In the genomic region with DNA sequence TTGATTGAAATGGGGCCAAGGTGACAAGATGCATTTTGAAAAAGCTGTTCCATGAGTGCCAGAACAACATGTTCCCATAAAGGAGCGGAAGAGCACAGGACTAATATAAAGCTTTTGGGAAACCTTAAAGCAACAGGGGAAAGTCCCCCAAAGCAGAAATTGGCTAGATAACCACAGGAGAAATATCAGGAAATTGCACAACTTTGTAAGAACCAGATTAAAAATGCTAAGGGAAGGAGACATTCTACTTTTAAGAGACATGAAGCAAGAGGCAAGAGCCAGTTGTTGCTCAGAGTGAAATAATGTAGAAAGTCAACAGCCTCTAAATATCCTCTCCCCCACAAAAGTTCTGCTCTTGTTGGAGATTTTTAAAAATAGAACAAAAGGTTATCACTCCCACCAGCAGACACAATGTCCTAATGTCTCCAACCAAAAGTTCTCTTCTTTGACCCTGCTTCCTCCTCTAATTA, we compare ENCODE assay signal across 11 cellular contexts.
A peak's percentile ranks its signal among the peaks of the same experiment; 100 is the strongest.
DNase-seq lines count a peak whose midpoint lies in the region; ATAC-seq and TF ChIP-seq lines count a peak whose summit lies in the region.
"Had no signal": no experiment of that assay in that cellular context is flagged by ENCODE, and none has a peak within 500 bp of the region (broad histone marks: within the 10 kb centered on the region; RNA-seq: fewer than 3 reads in every experiment).

No MANE protein-coding gene starts in this region.

- peaks cover 5 to 9% of the 10 kb centered on the region in 2 donors for H3K9me3 Mint-ChIP-seq in activated T-cell treated with anti-CD3 and anti-CD28 coated beads, Interleukin-2, amount 50 U/mL, for 72 hours

- no peak overlapping the region for H3K27ac Mint-ChIP-seq in activated T-cell treated with anti-CD3 and anti-CD28 coated beads, Interleukin-2, amount 50 U/mL, for 72 hours

- peaks cover 11% of the 10 kb centered on the region for H3K27me3 Mint-ChIP-seq in activated T-cell treated with anti-CD3 and anti-CD28 coated beads, Interleukin-2, amount 50 U/mL, for 72 hours (ENCODE audit: low read depth)

- H3K4me1 Mint-ChIP-seq in activated T-cell treated with anti-CD3 and anti-CD28 coated beads, Interleukin-2, amount 50 U/mL, for 72 hours (ENCODE audit: low read depth), result no peaks in the 10 kb centered on the region

- peaks cover 0 to 3% of the 10 kb centered on the region in 2 donors for H3K36me3 Mint-ChIP-seq in activated T-cell treated with anti-CD3 and anti-CD28 coated beads, Interleukin-2, amount 50 U/mL, for 72 hours (ENCODE audit: insufficient read depth in 2 of 2)

- no peaks in the 10 kb centered on the region for H3K9me3 ChIP-seq in breast epithelium
- no peaks in the 10 kb centered on the region for H3K9me3 ChIP-seq in right lobe of liver
- no peaks in the 10 kb centered on the region for H3K9me3 ChIP-seq in upper lobe of right lung
- H3K9me3 ChIP-seq: mucosa of descending colon, SJCRH30 had no signal

- TF ChIP-seq POLR2A in breast epithelium (IDR thresholded peaks at IDR 0.05) (no peak), right lobe of liver (IDR thresholded peaks at IDR 0.05) (no peak)

- intact Hi-C loops in breast epithelium (cut with DNase I; ENCODE audit: low total_unique reads) (no loop called here), right lobe of liver (cut with DNase I) (no loop called here), upper lobe of right lung (cut with DNase I) (no loop called here)

- H3K4me3 Mint-ChIP-seq in activated T-cell treated with anti-CD3 and anti-CD28 coated beads, Interleukin-2, amount 50 U/mL, for 72 hours, result no peak overlapping the region

- DNase-seq in MV-4-11 (lab: John Stamatoyannopoulos, UW) (peak; percentile 86), breast epithelium (ENCODE audit: low spot score in 2 of 2) (no peak), right lobe of liver (no peak), upper lobe of right lung (no peak), anterior cingulate cortex (lab: John Stamatoyannopoulos, UW) (no peak), NCI-H82 treated with DMSO at 0.1 percent for 48 hours (lab: John Stamatoyannopoulos, UW; ENCODE audit: unreplicated experiment) (no peak)
- no peak for DNase-seq in activated T-cell treated with anti-CD3 and anti-CD28 coated beads, Interleukin-2, amount 50 U/mL, for 72 hours
- DNase-seq: hippocampal formation, mucosa of descending colon, SJCRH30 had no signal

- H3K27ac ChIP-seq in breast epithelium (peak overlapping the region; percentile 58 to 75), right lobe of liver (no peak overlapping the region), upper lobe of right lung (peak overlapping the region; percentile 70)
- H3K27ac ChIP-seq: SJCRH30 had no signal

- H3K4me3 ChIP-seq in breast epithelium, result no peak overlapping the region
- H3K4me3 ChIP-seq in right lobe of liver, result no peak overlapping the region
- no peak overlapping the region for H3K4me3 ChIP-seq in upper lobe of right lung
- H3K4me3 ChIP-seq: mucosa of descending colon, SJCRH30 had no signal

- WGBS in right lobe of liver (ENCODE audit: insufficient coverage, low coverage, low lambda C conversion rate, missing lambda C conversion rate), result 13% methylated on average over 1 of the region's 1 CpG

- ATAC-seq in right lobe of liver, result peak in 3 of 4 donors; percentile 30 to 59 (median 57)
- peak; percentile 87 for ATAC-seq in upper lobe of right lung
- no peak for ATAC-seq in SK-N-SH treated with all-trans-retinoic acid at 6 μM for 48 hours
- ATAC-seq in activated T-cell treated with anti-CD3 and anti-CD28 coated beads, Interleukin-2, amount 50 U/mL, for 72 hours (replicated peaks in 1 of 2), result no peak
- ATAC-seq: mucosa of descending colon had no signal

- TF ChIP-seq CTCF in breast epithelium (IDR thresholded peaks at IDR 0.05), result no peak
- TF ChIP-seq CTCF in right lobe of liver (IDR thresholded peaks at IDR 0.05), result no peak
- no peak for TF ChIP-seq CTCF in upper lobe of right lung (IDR thresholded peaks at IDR 0.05)

- no peaks in the 10 kb centered on the region for H3K4me1 ChIP-seq in breast epithelium
- peaks cover 0 to 13% (median 0%) of the 10 kb centered on the region in 4 donors for H3K4me1 ChIP-seq in right lobe of liver
- peaks cover 7% of the 10 kb centered on the region for H3K4me1 ChIP-seq in upper lobe of right lung
- H3K4me1 ChIP-seq: SJCRH30 had no signal

- no peaks in the 10 kb centered on the region for H3K27me3 ChIP-seq in breast epithelium
- H3K27me3 ChIP-seq in right lobe of liver, result no peaks in the 10 kb centered on the region
- no peaks in the 10 kb centered on the region for H3K27me3 ChIP-seq in upper lobe of right lung
- H3K27me3 ChIP-seq: SJCRH30 had no signal

- H3K36me3 ChIP-seq in breast epithelium (no peaks in the 10 kb centered on the region), right lobe of liver (no peaks in the 10 kb centered on the region), upper lobe of right lung (no peaks in the 10 kb centered on the region)
- H3K36me3 ChIP-seq: SJCRH30 had no signal

TF ChIP-seq in SK-N-SH treated with all-trans-retinoic acid at 6 μM for 48 hours, 23 proteins besides CTCF, POLR2A, EP300 and RAD21 (continues in another document):
- TF ChIP-seq ARNTL (CRISPR knock-in tag; IDR thresholded peaks at IDR 0.05; ENCODE audit: borderline replicate concordance, low read depth), result no peak
- no peak for TF ChIP-seq SNAI2 (CRISPR knock-in tag; IDR thresholded peaks at IDR 0.05)
- TF ChIP-seq, protein P1, sequence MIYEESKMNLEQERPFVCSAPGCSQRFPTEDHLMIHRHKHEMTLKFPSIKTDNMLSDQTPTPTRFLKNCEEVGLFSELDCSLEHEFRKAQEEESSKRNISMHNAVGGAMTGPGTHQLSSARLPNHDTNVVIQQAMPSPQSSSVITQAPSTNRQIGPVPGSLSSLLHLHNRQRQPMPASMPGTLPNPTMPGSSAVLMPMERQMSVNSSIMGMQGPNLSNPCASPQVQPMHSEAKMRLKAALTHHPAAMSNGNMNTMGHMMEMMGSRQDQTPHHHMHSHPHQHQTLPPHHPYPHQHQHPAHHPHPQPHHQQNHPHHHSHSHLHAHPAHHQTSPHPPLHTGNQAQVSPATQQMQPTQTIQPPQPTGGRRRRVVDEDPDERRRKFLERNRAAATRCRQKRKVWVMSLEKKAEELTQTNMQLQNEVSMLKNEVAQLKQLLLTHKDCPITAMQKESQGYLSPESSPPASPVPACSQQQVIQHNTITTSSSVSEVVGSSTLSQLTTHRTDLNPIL (CRISPR knock-in tag; IDR thresholded peaks at IDR 0.05; ENCODE audit: low read depth), result no peak
- TF ChIP-seq, protein P2, sequence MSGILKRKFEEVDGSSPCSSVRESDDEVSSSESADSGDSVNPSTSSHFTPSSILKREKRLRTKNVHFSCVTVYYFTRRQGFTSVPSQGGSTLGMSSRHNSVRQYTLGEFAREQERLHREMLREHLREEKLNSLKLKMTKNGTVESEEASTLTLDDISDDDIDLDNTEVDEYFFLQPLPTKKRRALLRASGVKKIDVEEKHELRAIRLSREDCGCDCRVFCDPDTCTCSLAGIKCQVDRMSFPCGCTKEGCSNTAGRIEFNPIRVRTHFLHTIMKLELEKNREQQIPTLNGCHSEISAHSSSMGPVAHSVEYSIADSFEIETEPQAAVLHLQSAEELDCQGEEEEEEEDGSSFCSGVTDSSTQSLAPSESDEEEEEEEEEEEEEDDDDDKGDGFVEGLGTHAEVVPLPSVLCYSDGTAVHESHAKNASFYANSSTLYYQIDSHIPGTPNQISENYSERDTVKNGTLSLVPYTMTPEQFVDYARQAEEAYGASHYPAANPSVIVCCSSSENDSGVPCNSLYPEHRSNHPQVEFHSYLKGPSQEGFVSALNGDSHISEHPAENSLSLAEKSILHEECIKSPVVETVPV (CRISPR knock-in tag; IDR thresholded peaks at IDR 0.05), result no peak
- TF ChIP-seq, protein P3, sequence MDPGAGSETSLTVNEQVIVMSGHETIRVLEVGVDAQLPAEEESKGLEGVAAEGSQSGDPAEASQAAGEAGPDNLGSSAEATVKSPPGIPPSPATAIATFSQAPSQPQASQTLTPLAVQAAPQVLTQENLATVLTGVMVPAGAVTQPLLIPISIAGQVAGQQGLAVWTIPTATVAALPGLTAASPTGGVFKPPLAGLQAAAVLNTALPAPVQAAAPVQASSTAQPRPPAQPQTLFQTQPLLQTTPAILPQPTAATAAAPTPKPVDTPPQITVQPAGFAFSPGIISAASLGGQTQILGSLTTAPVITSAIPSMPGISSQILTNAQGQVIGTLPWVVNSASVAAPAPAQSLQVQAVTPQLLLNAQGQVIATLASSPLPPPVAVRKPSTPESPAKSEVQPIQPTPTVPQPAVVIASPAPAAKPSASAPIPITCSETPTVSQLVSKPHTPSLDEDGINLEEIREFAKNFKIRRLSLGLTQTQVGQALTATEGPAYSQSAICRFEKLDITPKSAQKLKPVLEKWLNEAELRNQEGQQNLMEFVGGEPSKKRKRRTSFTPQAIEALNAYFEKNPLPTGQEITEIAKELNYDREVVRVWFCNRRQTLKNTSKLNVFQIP (CRISPR knock-in tag; IDR thresholded peaks at IDR 0.05; ENCODE audit: borderline replicate concordance, low read depth), result no peak
- TF ChIP-seq ZNF8 (CRISPR knock-in tag; IDR thresholded peaks at IDR 0.05), result no peak
- TF ChIP-seq CSDC2 (CRISPR knock-in tag; IDR thresholded peaks at IDR 0.05), result no peak
- TF ChIP-seq RARB (CRISPR knock-in tag; IDR thresholded peaks at IDR 0.05), result no peak
- no peak for TF ChIP-seq ESRRG (CRISPR knock-in tag; IDR thresholded peaks at IDR 0.05)
- no peak for TF ChIP-seq ZFP30 (CRISPR knock-in tag; IDR thresholded peaks at IDR 0.05)
- TF ChIP-seq PPARA (CRISPR knock-in tag; IDR thresholded peaks at IDR 0.05; ENCODE audit: borderline replicate concordance), result no peak
- no peak for TF ChIP-seq TOX (CRISPR knock-in tag; IDR thresholded peaks at IDR 0.05; ENCODE audit: borderline replicate concordance)
- no peak for TF ChIP-seq ISL1 (CRISPR knock-in tag; IDR thresholded peaks at IDR 0.05)
- TF ChIP-seq ZC3H10 (CRISPR knock-in tag; IDR thresholded peaks at IDR 0.05), result no peak
- TF ChIP-seq ZNF70 (CRISPR knock-in tag; IDR thresholded peaks at IDR 0.05), result no peak
- no peak for TF ChIP-seq TCF4 (CRISPR knock-in tag; IDR thresholded peaks at IDR 0.05; ENCODE audit: borderline replicate concordance)

Comparison
In these comparisons a context has a peak if more than half of its experiments do, and no peak if none do; other contexts are left out.
1. H3K27ac ChIP-seq: peak in breast epithelium (2 of 2) and upper lobe of right lung (single experiment); none in right lobe of liver (0 of 3).
2. ATAC-seq: peak in right lobe of liver (3 of 4) and upper lobe of right lung (single experiment); none in SK-N-SH treated with all-trans-retinoic acid at 6 μM for 48 hours (single experiment) and activated T-cell treated with anti-CD3 and anti-CD28 coated beads, Interleukin-2, amount 50 U/mL, for 72 hours (0 of 2).